28 cellular contexts compared by ENCODE assay signal in genomic region chr1:205787287-205787916, GRCh38.
"Had no signal": no experiment of that assay in that cellular context is flagged by ENCODE, and none has a peak within 500 bp of the region (broad histone marks: within the 10 kb centered on the region; RNA-seq: fewer than 3 reads in every experiment).

No MANE protein-coding gene starts in this region.

- H3K9me3 Mint-ChIP-seq: activated B cell treated with CpG ODN at 0.5 μM for 24 hours; activated CD4-positive, alpha-beta T cell treated with anti-CD3 and anti-CD28 coated beads, Interleukin-2, amount 10 ng/mL, durations not matched to agents 24 days and 14 days; activated naive CD4-positive, alpha-beta T cell treated with anti-CD3 and anti-CD28 coated beads, Interleukin-2, amount 50 U/mL, for 24 hours; activated T-cell treated with anti-CD3 and anti-CD28 coated beads, Interleukin-2, amount 50 U/mL, for 24 hours; activated T-helper 1 cell treated with anti-CD3 and anti-CD28 coated beads, Interleukin-12 subunit alpha, Interleukin-12 subunit beta, Interleukin-2, Interleukin-4 antibody, amounts not matched to agents 30 ng/mL and 10 ng/mL and 1 ng/mL, durations not matched to agents 14 hours and 24 hours and 36 hours; brain; T-helper 2 cell treated with Interferon-gamma antibody and Interleukin-4, amounts not matched to agents 5 μg/mL and 100 μg/mL, for 36 hours had no signal

- H3K27ac Mint-ChIP-seq: activated B cell treated with CpG ODN at 0.5 μM for 24 hours; activated CD4-positive, alpha-beta T cell treated with anti-CD3 and anti-CD28 coated beads, Interleukin-2, amount 10 ng/mL, durations not matched to agents 24 days and 14 days; activated CD8-positive, alpha-beta memory T cell treated with anti-CD3 and anti-CD28 coated beads, Interleukin-2, amount 10 ng/mL, durations not matched to agents 7 days and 5 days; activated naive CD4-positive, alpha-beta T cell treated with anti-CD3 and anti-CD28 coated beads, Interleukin-2, amount 50 U/mL, for 24 hours; activated T-cell treated with anti-CD3 and anti-CD28 coated beads, Interleukin-2, amount 50 U/mL, for 24 hours; activated T-helper 1 cell treated with anti-CD3 and anti-CD28 coated beads, Interleukin-12 subunit alpha, Interleukin-12 subunit beta, Interleukin-2, Interleukin-4 antibody, amounts not matched to agents 30 ng/mL and 10 ng/mL and 1 ng/mL, durations not matched to agents 14 hours and 24 hours and 36 hours; brain; T-helper 2 cell treated with Interferon-gamma antibody and Interleukin-4, amounts not matched to agents 5 μg/mL and 100 μg/mL, for 36 hours had no signal

- H3K4me3 Mint-ChIP-seq: activated B cell treated with CpG ODN at 0.5 μM for 24 hours; activated CD4-positive, alpha-beta T cell treated with anti-CD3 and anti-CD28 coated beads, Interleukin-2, amount 10 ng/mL, durations not matched to agents 24 days and 14 days; activated CD8-positive, alpha-beta memory T cell treated with anti-CD3 and anti-CD28 coated beads, Interleukin-2, amount 10 ng/mL, durations not matched to agents 7 days and 5 days; activated naive CD4-positive, alpha-beta T cell treated with anti-CD3 and anti-CD28 coated beads, Interleukin-2, amount 50 U/mL, for 24 hours; activated T-cell treated with anti-CD3 and anti-CD28 coated beads, Interleukin-2, amount 50 U/mL, for 24 hours; activated T-helper 1 cell treated with anti-CD3 and anti-CD28 coated beads, Interleukin-12 subunit alpha, Interleukin-12 subunit beta, Interleukin-2, Interleukin-4 antibody, amounts not matched to agents 30 ng/mL and 10 ng/mL and 1 ng/mL, durations not matched to agents 14 hours and 24 hours and 36 hours; brain; T-helper 2 cell treated with Interferon-gamma antibody and Interleukin-4, amounts not matched to agents 5 μg/mL and 100 μg/mL, for 36 hours had no signal

- H3K27me3 ChIP-seq: ascending aorta, SJSA1 had no signal

- DNase-seq: activated B cell treated with CpG ODN at 0.5 μM for 24 hours; activated CD4-positive, alpha-beta T cell treated with anti-CD3 and anti-CD28 coated beads for 1 hour; activated CD4-positive, alpha-beta T cell treated with anti-CD3 and anti-CD28 coated beads, Interleukin-2, amount 10 ng/mL, durations not matched to agents 24 days and 14 days; activated CD4-positive, alpha-beta T cell treated with anti-CD3 and anti-CD28 coated beads, Interleukin-2, amount 50 U/mL, for 48 hours; activated CD8-positive, alpha-beta memory T cell treated with anti-CD3 and anti-CD28 coated beads, Interleukin-2, amount 10 ng/mL, durations not matched to agents 7 days and 5 days; activated effector memory CD4-positive, alpha-beta T cell treated with Interleukin-2 at 50 U/mL for 16 hours; activated naive CD4-positive, alpha-beta T cell; activated T-cell treated with anti-CD3 and anti-CD28 coated beads, Interleukin-2, amount 50 U/mL, for 24 hours; NCI-H1092 treated with DMSO at 0.1 percent for 48 hours; NCI-H1417 treated with DMSO at 0.1 percent for 48 hours; NCI-H1694 treated with DMSO at 0.1 percent for 48 hours; NCI-H2029 treated with DMSO at 0.1 percent for 48 hours; NCI-H345; NCI-H510A; NCI-H526 treated with DMSO at 0.1 percent for 48 hours; NCI-H82; RPMI8226; SHP77; SW 1271 had no signal

- H3K27me3 Mint-ChIP-seq: activated B cell treated with CpG ODN at 0.5 μM for 24 hours; activated CD4-positive, alpha-beta T cell treated with anti-CD3 and anti-CD28 coated beads, Interleukin-2, amount 10 ng/mL, durations not matched to agents 24 days and 14 days; activated CD8-positive, alpha-beta memory T cell treated with anti-CD3 and anti-CD28 coated beads, Interleukin-2, amount 10 ng/mL, durations not matched to agents 7 days and 5 days; activated naive CD4-positive, alpha-beta T cell treated with anti-CD3 and anti-CD28 coated beads, Interleukin-2, amount 50 U/mL, for 24 hours; activated T-cell treated with anti-CD3 and anti-CD28 coated beads, Interleukin-2, amount 50 U/mL, for 24 hours; brain had no signal

- H3K36me3 Mint-ChIP-seq: activated CD8-positive, alpha-beta memory T cell treated with anti-CD3 and anti-CD28 coated beads, Interleukin-2, amount 10 ng/mL, durations not matched to agents 7 days and 5 days had no signal

- H3K9me3 ChIP-seq: ascending aorta, SJSA1 had no signal

- H3K4me1 ChIP-seq: SJSA1 had no signal

- ATAC-seq: activated CD8-positive, alpha-beta memory T cell treated with anti-CD3 and anti-CD28 coated beads, Interleukin-2, amount 10 ng/mL, durations not matched to agents 7 days and 5 days; Panc1; SK-N-SH treated with all-trans-retinoic acid at 6 μM for 48 hours had no signal

- H3K4me3 ChIP-seq: ascending aorta, SJSA1 had no signal

- H3K27ac ChIP-seq: ascending aorta, KMS-11, SJSA1 had no signal

- H3K4me2 ChIP-seq: KMS-11 had no signal
